9 cellular contexts compared by ENCODE assay signal in genomic region chr7:142556745-142557144, GRCh38.
DNase-seq lines count a peak whose midpoint lies in the region; ATAC-seq, FAIRE-seq and TF ChIP-seq lines count a peak whose summit lies in the region.
"Had no signal": no experiment of that assay in that cellular context is flagged by ENCODE, and none has a peak within 500 bp of the region (broad histone marks: within the 10 kb centered on the region; RNA-seq: fewer than 3 reads in every experiment).

No MANE protein-coding gene starts in this region.

- H3K9me3 ChIP-seq in AG04450 (ENCODE audit: control insufficient read depth, insufficient read depth, low read length): no peaks in the 10 kb centered on the region

- no peaks in the 10 kb centered on the region for H3K36me3 Mint-ChIP-seq in activated T-helper 17 cell treated with anti-CD3 and anti-CD28 coated beads, Interleukin-2, amount 50 U/mL, for 72 hours (ENCODE audit: low read depth)

- H3K4me3 Mint-ChIP-seq in activated T-helper 17 cell treated with anti-CD3 and anti-CD28 coated beads, Interleukin-2, amount 50 U/mL, for 72 hours: peak overlapping the region; percentile 1

- no peaks in the 10 kb centered on the region for H3K9me3 Mint-ChIP-seq in activated T-helper 17 cell treated with anti-CD3 and anti-CD28 coated beads, Interleukin-2, amount 50 U/mL, for 72 hours

- peak; percentile 82 for ATAC-seq in activated T-helper 17 cell treated with anti-CD3 and anti-CD28 coated beads, Interleukin-2, amount 50 U/mL, for 72 hours (replicated peaks)
- no peak for ATAC-seq in GM21786 (IDR thresholded peaks at IDR 0.05; ENCODE audit: unreplicated experiment)

- H3K27me3 ChIP-seq in AG04450 (ENCODE audit: control insufficient read depth, insufficient read depth, low read length): no peaks in the 10 kb centered on the region

- no peak overlapping the region for H3K27ac ChIP-seq in AG04450 (ENCODE audit: low read depth, low read length)

- POLR2A ChIA-PET in AG04450 (lab: Yijun Ruan, JAX): interaction anchor here (0.6 to 1.1 kb wide), 3 partner anchors 14 to 21 kb away, joined by 3 to 5 read pairs (median 5); no protein-coding TSS in a partner anchor

- CTCF ChIA-PET in AG04450 (lab: Charles Lee): no interaction called here

- no peak for FAIRE-seq in frontal cortex (lab: Jason Lieb, UNC)
- FAIRE-seq: colon had no signal

- H3K4me3 ChIP-seq in AG04450 (ENCODE audit: low read depth, low read length): no peak overlapping the region

- no peak overlapping the region for H3K27ac Mint-ChIP-seq in activated T-helper 17 cell treated with anti-CD3 and anti-CD28 coated beads, Interleukin-2, amount 50 U/mL, for 72 hours

- DNase-seq in AG04450 (ENCODE audit: low read depth, low spot score) (peak; percentile 95), HK-2 (ENCODE audit: unreplicated experiment) (peak; percentile 87), iPS-NIHi11 (ENCODE audit: low spot score) (peak; percentile 61), frontal cortex (ENCODE audit: low spot score in 2 of 2) (no peak), OCI-M2 (lab: John Stamatoyannopoulos, UW; ENCODE audit: unreplicated experiment) (no peak)
- no peak for DNase-seq in central memory CD4-positive, alpha-beta T cell

- no peaks in the 10 kb centered on the region for H3K4me1 Mint-ChIP-seq in activated T-helper 17 cell treated with anti-CD3 and anti-CD28 coated beads, Interleukin-2, amount 50 U/mL, for 72 hours

- peak; percentile 43 for TF ChIP-seq CTCF in AG04450 (IDR thresholded peaks at IDR 0.05; ENCODE audit: low read depth, low read length)

- peaks cover under 1% of the 10 kb centered on the region for H3K27me3 Mint-ChIP-seq in activated T-helper 17 cell treated with anti-CD3 and anti-CD28 coated beads, Interleukin-2, amount 50 U/mL, for 72 hours

Comparison
In these comparisons a context has a peak if more than half of its experiments do, and no peak if none do; other contexts are left out.
1. DNase-seq: peak in AG04450 (single experiment), HK-2 (single experiment) and iPS-NIHi11 (single experiment); none in frontal cortex (0 of 2), OCI-M2 (single experiment) and central memory CD4-positive, alpha-beta T cell (single experiment).